Comparison of ENCODE assay signal across 1 cellular context in genomic region chr15:76196286-76196948, GRCh38.
TF ChIP-seq lines count a peak whose summit lies in the region.

No MANE protein-coding gene starts in this region.

TF ChIP-seq in GM23338, 12 proteins besides CTCF, POLR2A, EP300 and RAD21 (continued from another document):
- TF ChIP-seq REST (IDR thresholded peaks at IDR 0.05; ENCODE audit: unreplicated experiment) (no peak), ZNF331 (CRISPR knock-in tag; IDR thresholded peaks at IDR 0.05; ENCODE audit: low read depth) (no peak)
